8 cellular contexts compared by ENCODE assay signal in the genomic region with DNA sequence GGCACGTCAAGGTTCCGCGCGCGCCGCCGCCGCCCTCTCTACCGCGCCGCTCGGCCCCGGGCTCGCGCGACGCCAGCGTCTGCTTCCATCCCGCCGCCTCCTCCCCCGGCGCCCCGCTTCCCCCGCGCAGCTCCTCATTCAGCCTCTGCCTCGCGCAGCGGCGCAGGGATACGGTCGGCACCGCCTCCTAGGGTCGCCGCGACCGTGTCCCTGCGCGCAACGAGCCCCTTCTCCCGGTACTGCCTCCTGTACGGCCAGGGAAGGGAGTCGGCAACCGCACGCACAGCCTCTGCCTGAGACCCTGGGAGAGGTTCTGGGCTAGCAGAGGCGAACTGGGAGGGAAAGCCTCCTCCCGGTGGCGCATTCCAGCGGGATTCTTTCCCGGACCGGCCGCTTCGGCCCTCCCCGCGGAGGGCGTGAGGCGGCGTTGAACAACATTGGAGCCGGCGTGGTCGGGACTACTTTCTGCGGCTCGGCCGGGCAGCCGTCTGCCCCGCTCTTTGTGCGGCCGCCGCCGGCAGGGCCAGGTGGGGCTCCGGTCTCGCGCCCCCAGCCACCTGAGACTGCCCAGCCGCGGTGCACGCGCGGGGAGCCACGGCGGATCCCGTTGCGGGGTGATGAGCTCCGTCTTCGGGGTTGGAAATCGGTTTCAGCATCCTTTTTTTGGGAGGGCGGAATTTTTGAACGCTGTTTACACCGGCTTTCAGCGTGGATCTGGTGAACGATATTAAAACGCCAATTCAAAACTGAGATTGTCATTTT. TPM values are rescaled to one million over a fixed set of nuclear protein-coding genes. Genes with fewer than 3 reads are reported as not detected.
DNase-seq lines count a peak whose midpoint lies in the region; ATAC-seq and TF ChIP-seq lines count a peak whose summit lies in the region.

A gene (minus strand): TSS at position 172 of the 762 bp plus-strand sequence. CDS start 309 bp downstream, outside the sequence.

- intact Hi-C loops in Calu3 (cut with micrococcal nuclease; ENCODE audit: unreplicated experiment) = loop anchor here (5.0 to 10.0 kb wide), 4 partner anchors 55 to 185 kb away; no protein-coding TSS in a partner anchor
- intact Hi-C loops in IMR-90 (cut with micrococcal nuclease) = loop anchor here (5.0 kb wide), 3 partner anchors 65 to 185 kb away; no protein-coding TSS in a partner anchor
- intact Hi-C loops in PC-9 (cut with micrococcal nuclease; ENCODE audit: unreplicated experiment) = loop anchor here (2.0 kb wide), 2 partner anchors 66 to 90 kb away; a partner anchor contains a TSS
- intact Hi-C loops in esophagus squamous epithelium (cut with DNase I) = no loop called here

- peak within 1 kb of the TSS; percentile 85 for H3K4me3 ChIP-seq in IMR-90 (ENCODE audit: insufficient read depth, low read depth, low read length)
- peak within 1 kb of the TSS; percentile 77 for H3K4me3 ChIP-seq in PC-9
- H3K4me3 ChIP-seq in esophagus squamous epithelium = peak within 1 kb of the TSS; percentile 75 to 90 (median 79)
- H3K4me3 ChIP-seq in muscle layer of duodenum (ENCODE audit: low read depth in 1 of 2, low read length in 2 of 2) = peak within 1 kb of the TSS; percentile 90 to 93

- peak within 1 kb of the TSS; percentile 84 to 99 for H4K8ac ChIP-seq in IMR-90 (ENCODE audit: low read depth in 2 of 2, low read length in 2 of 2)

- no peak for TF ChIP-seq RAD21 in IMR-90 (IDR thresholded peaks at IDR 0.05; ENCODE audit: low read length)

- H3K27ac ChIP-seq in IMR-90 (ENCODE audit: insufficient read depth, low read length) (peak within 1 kb of the TSS; percentile 97), PC-9 (peak within 1 kb of the TSS; percentile 85), esophagus squamous epithelium (peak within 1 kb of the TSS; percentile 95 to 98 (median 96)), muscle layer of duodenum (ENCODE audit: low read length) (peak within 1 kb of the TSS; percentile 94)

- POLR2A ChIA-PET in IMR-90 (lab: Charles Lee; ENCODE audit: unreplicated experiment) (interaction anchor here (0.7 to 1.1 kb wide), 2 partner anchors 83 to 185 kb away, joined by 3 to 4 read pairs; a partner anchor contains a TSS), PC-9 (lab: Charles Lee; ENCODE audit: unreplicated experiment) (interaction anchor here (0.7 kb wide), 3 partner anchors 9 to 1988 kb away, joined by 3 to 4 read pairs (median 3); no protein-coding TSS in a partner anchor)

- peak within 1 kb of the TSS; percentile 100 for H2BK20ac ChIP-seq in IMR-90 (ENCODE audit: low read depth, low read length)

- peaks cover 22% of the 10 kb centered on the region for H3K4me1 Mint-ChIP-seq in Calu3 (ENCODE audit: low read depth, unreplicated experiment)
- peaks cover 22% of the 10 kb centered on the region for H3K4me1 Mint-ChIP-seq in activated T-cell treated with anti-CD3 and anti-CD28 coated beads, Interleukin-2, amount 50 U/mL, for 72 hours (ENCODE audit: low read depth)

- peak; percentile 78 for ATAC-seq in GM21528 (IDR thresholded peaks at IDR 0.05; ENCODE audit: low FRiP score, unreplicated experiment)
- peak; percentile 94 for ATAC-seq in IMR-90 (ENCODE audit: low read depth)
- ATAC-seq in activated T-cell treated with anti-CD3 and anti-CD28 coated beads, Interleukin-2, amount 50 U/mL, for 72 hours (replicated peaks in 1 of 2) = peak; percentile 95 to 96

- no peaks in the 10 kb centered on the region for H3K9me2 ChIP-seq in PC-9 (ENCODE audit: insufficient read depth)

- H3K4ac ChIP-seq in IMR-90 (ENCODE audit: low read depth, low read length) = peak within 1 kb of the TSS; percentile 100

- CTCF ChIA-PET in Calu3 (lab: Charles Lee) (interaction anchor here (0.7 to 2.1 kb wide), 6 partner anchors 26 to 185 kb away, joined by 3 to 8 read pairs (median 4); no protein-coding TSS in a partner anchor), IMR-90 (lab: Yijun Ruan, JAX) (interaction anchor here (0.7 to 1.0 kb wide), 3 partner anchors 14 to 102 kb away, joined by 3 to 7 read pairs (median 3); no protein-coding TSS in a partner anchor), PC-9 (lab: Charles Lee) (interaction anchor here (0.5 to 0.6 kb wide), 4 partner anchors 27 to 287 kb away, joined by 4 to 11 read pairs (median 6); no protein-coding TSS in a partner anchor)

- BruUV-seq in Calu3 (replicated peaks; lab: Mats Ljungman, UMichigan) (no TSS peak), IMR-90 (replicated peaks; lab: Mats Ljungman, UMichigan) (no TSS peak), PC-9 (replicated peaks; lab: Mats Ljungman, UMichigan) (no TSS peak)

- peak within 1 kb of the TSS; percentile 98 for H2AK9ac ChIP-seq in IMR-90 (replicated peaks; ENCODE audit: low read depth, low read length, poor library complexity)

- H3K27ac Mint-ChIP-seq in Calu3 (ENCODE audit: unreplicated experiment) = peak within 1 kb of the TSS; percentile 97
- peak within 1 kb of the TSS; percentile 44 for H3K27ac Mint-ChIP-seq in activated T-cell treated with anti-CD3 and anti-CD28 coated beads, Interleukin-2, amount 50 U/mL, for 72 hours

- TF ChIP-seq CTCF in Calu3 (IDR thresholded peaks at IDR 0.05; ENCODE audit: unreplicated experiment) (peak; percentile 21), IMR-90 (conservative IDR thresholded peaks at IDR 0.05; ENCODE audit: low read depth, low read length) (no peak), PC-9 (conservative IDR thresholded peaks at IDR 0.05) (no peak), esophagus squamous epithelium (IDR thresholded peaks at IDR 0.05) (peak in 3 of 6 experiments; percentile 12 to 27 (median 14))

- H3K56ac ChIP-seq in IMR-90 (ENCODE audit: extremely low read depth, insufficient read depth, low read length) = peak within 1 kb of the TSS; percentile 99

- H3K4me2 ChIP-seq in IMR-90 (ENCODE audit: low read depth, low read length) (peak within 1 kb of the TSS; percentile 95), PC-9 (peak within 1 kb of the TSS; percentile 93)

- no peaks in the 10 kb centered on the region for H3K27me3 ChIP-seq in IMR-90 (ENCODE audit: control insufficient read depth, insufficient read depth, low read length)
- H3K27me3 ChIP-seq in PC-9 (ENCODE audit: insufficient read depth, low read depth) = no peaks in the 10 kb centered on the region
- H3K27me3 ChIP-seq in esophagus squamous epithelium = peaks cover 0 to 4% (median 0%) of the 10 kb centered on the region in 4 donors
- no peaks in the 10 kb centered on the region for H3K27me3 ChIP-seq in muscle layer of duodenum (ENCODE audit: low read depth, low read length)

- peaks cover 32% of the 10 kb centered on the region for H3K36me3 Mint-ChIP-seq in Calu3 (ENCODE audit: insufficient read depth, unreplicated experiment)
- H3K36me3 Mint-ChIP-seq in activated T-cell treated with anti-CD3 and anti-CD28 coated beads, Interleukin-2, amount 50 U/mL, for 72 hours (ENCODE audit: insufficient read depth in 2 of 2) = no peaks in the 10 kb centered on the region

- H4K20me1 ChIP-seq in IMR-90 (ENCODE audit: insufficient read depth, low read length) (peaks cover 27% of the 10 kb centered on the region), PC-9 (ENCODE audit: insufficient read depth) (peaks cover 20% of the 10 kb centered on the region)

- peak within 1 kb of the TSS; percentile 100 for H3K23ac ChIP-seq in IMR-90 (ENCODE audit: low read depth, low read length)

- dilution Hi-C loops in IMR-90 (cut with HindIII; ENCODE audit: low sequenced_read_pairs, unreplicated experiment) = no loop called here

- H3K79me1 ChIP-seq in IMR-90 (ENCODE audit: low read depth in 1 of 2, low read length in 2 of 2) = peaks cover 4 to 24% of the 10 kb centered on the region in 2 experiments; a peak in 3 of 4 replicates

- H4K5ac ChIP-seq in IMR-90 (ENCODE audit: low read depth, low read length) = peak within 1 kb of the TSS; percentile 98

- peak within 1 kb of the TSS; percentile 92 for H3K4me3 Mint-ChIP-seq in Calu3 (ENCODE audit: low read depth, unreplicated experiment)
- H3K4me3 Mint-ChIP-seq in activated T-cell treated with anti-CD3 and anti-CD28 coated beads, Interleukin-2, amount 50 U/mL, for 72 hours = peak within 1 kb of the TSS; percentile 90 to 92

- peak within 1 kb of the TSS; percentile 96; the same call in 2 of the 3 replicates for H2BK15ac ChIP-seq in IMR-90 (ENCODE audit: low read depth, low read length)

- no peaks in the 10 kb centered on the region; the same call in 1 of the 2 replicates for H3F3A ChIP-seq in PC-9 (ENCODE audit: insufficient read depth, low read depth)

- H2AK5ac ChIP-seq in IMR-90 (ENCODE audit: low read depth, low read length) = peak within 1 kb of the TSS; percentile 66; the same call in 1 of the 2 replicates

- H4K91ac ChIP-seq in IMR-90 (ENCODE audit: insufficient read depth, low read depth, low read length) = peak within 1 kb of the TSS; percentile 100

- in situ Hi-C loops in IMR-90 (cut with MboI; ENCODE audit: low sequenced_read_pairs) = no loop called here

- H2BK120ac ChIP-seq in IMR-90 (ENCODE audit: low read depth, low read length) = peak within 1 kb of the TSS; percentile 100

- peak within 1 kb of the TSS; percentile 100 for H3K14ac ChIP-seq in IMR-90 (replicated peaks; ENCODE audit: low read depth, low read length)

- 0% methylated on average over 25 of the region's 90 CpGs; no CpG with 5 or more reads in 1 of the 2 experiments for WGBS in IMR-90 (ENCODE audit: extremely low coverage in 2 of 2, insufficient read length in 1 of 2), 2 experiments
- WGBS in esophagus squamous epithelium, 2 donors = 0% methylated on average over 2 to 27 of the region's 90 CpGs

- no peaks in the 10 kb centered on the region for H3K36me3 ChIP-seq in IMR-90 (ENCODE audit: control insufficient read depth, insufficient read depth, low read length)
- no peaks in the 10 kb centered on the region for H3K36me3 ChIP-seq in PC-9 (ENCODE audit: low read depth)
- no peaks in the 10 kb centered on the region for H3K36me3 ChIP-seq in esophagus squamous epithelium
- no peaks in the 10 kb centered on the region for H3K36me3 ChIP-seq in muscle layer of duodenum (ENCODE audit: control insufficient read depth in 1 of 2, insufficient read depth in 2 of 2, low read length in 2 of 2)

- peak; percentile 92 for DNase-seq in Calu3
- peak; percentile 94 for DNase-seq in IMR-90
- peak; percentile 74 to 95 for DNase-seq in PC-9
- peak; percentile 82 to 88 for DNase-seq in activated T-cell treated with anti-CD3 and anti-CD28 coated beads, Interleukin-2, amount 50 U/mL, for 72 hours
- DNase-seq in esophagus squamous epithelium (lab: John Stamatoyannopoulos, UW) = no peak
- DNase-seq in stimulated activated CD8-positive, alpha-beta memory T cell treated with anti-CD3 and anti-CD28 coated beads, Interleukin-7, amount 100 ng/mL, for 1 hour (ENCODE audit: low read depth in 2 of 2) = peak; percentile 18 to 43

- no peaks in the 10 kb centered on the region for H3K9me3 Mint-ChIP-seq in Calu3 (ENCODE audit: low read depth, unreplicated experiment)
- no peaks in the 10 kb centered on the region for H3K9me3 Mint-ChIP-seq in activated T-cell treated with anti-CD3 and anti-CD28 coated beads, Interleukin-2, amount 50 U/mL, for 72 hours

- no peaks in the 10 kb centered on the region for H3K27me3 Mint-ChIP-seq in Calu3 (ENCODE audit: unreplicated experiment)
- H3K27me3 Mint-ChIP-seq in activated T-cell treated with anti-CD3 and anti-CD28 coated beads, Interleukin-2, amount 50 U/mL, for 72 hours (ENCODE audit: low read depth) = peaks cover 24% of the 10 kb centered on the region

- H3K9ac ChIP-seq in IMR-90 (ENCODE audit: low read depth, low read length) = peak within 1 kb of the TSS; percentile 94

- H3K79me2 ChIP-seq in PC-9 (ENCODE audit: low read depth) = peaks cover 46% of the 10 kb centered on the region

- H3K9me3 ChIP-seq in IMR-90 (ENCODE audit: control insufficient read depth, insufficient read depth, low read length) (no peaks in the 10 kb centered on the region), PC-9 (ENCODE audit: insufficient read depth, low read depth) (no peaks in the 10 kb centered on the region), esophagus squamous epithelium (no peaks in the 10 kb centered on the region), muscle layer of duodenum (ENCODE audit: control insufficient read depth in 1 of 2, low read length in 2 of 2) (no peaks in the 10 kb centered on the region)

- peak within 1 kb of the TSS; percentile 100 for H2BK5ac ChIP-seq in IMR-90 (ENCODE audit: low read depth, low read length, poor library complexity, severe bottlenecking)

- H3K4me1 ChIP-seq in IMR-90 (ENCODE audit: control insufficient read depth, insufficient read depth, low read length) (peaks cover 3% of the 10 kb centered on the region), PC-9 (replicated peaks; ENCODE audit: insufficient read depth) (peaks cover 23% of the 10 kb centered on the region), esophagus squamous epithelium (peaks cover 0 to 32% (median 12%) of the 10 kb centered on the region in 3 donors), muscle layer of duodenum (ENCODE audit: control insufficient read depth in 1 of 2, insufficient read depth in 2 of 2, low read length in 2 of 2) (peaks cover 0 to 9% of the 10 kb centered on the region in 2 donors)

- TF ChIP-seq POLR2A in IMR-90 (IDR thresholded peaks at IDR 0.05; ENCODE audit: low read depth, low read length) (peak; percentile 94), esophagus squamous epithelium (IDR thresholded peaks at IDR 0.05) (peak in 3 of 4 donors; percentile 18 to 73 (median 52))

- H2AFZ ChIP-seq in IMR-90 (replicated peaks; ENCODE audit: low read length, poor library complexity) (peak within 1 kb of the TSS; percentile 100), PC-9 (peak within 1 kb of the TSS; percentile 82)

- peaks cover 5% of the 10 kb centered on the region for H3K9me1 ChIP-seq in IMR-90 (ENCODE audit: insufficient read depth, low read length)

- H3K18ac ChIP-seq in IMR-90 (ENCODE audit: low read depth, low read length) = peak within 1 kb of the TSS; percentile 99

RNA-seq across cellular contexts. Expression of the gene that starts here (rescaled TPM):
- total RNA-seq in Calu3 (2022) (64.7 and 74.8 TPM in 2 replicates), IMR-90 (2012; rRNA removed) (32.1 and 41.4 TPM in 2 replicates), PC-9 (2021) (45.5 and 60.0 TPM in 2 replicates), esophagus squamous epithelium (10 to 100 TPM in 1 of 4 donors, 1 to 10 TPM in 3; 4.3 to 18.7 (median 9.0) TPM)
- polyA plus RNA-seq in IMR-90 (2012; rRNA removed) = 14.2 and 18.5 TPM in 2 replicates
- 4.7 and 5.9 TPM in 2 replicates for polyA plus RNA-seq in IMR-90 (2012; cell fraction: cytosol; rRNA removed)
- 9.9 and 27.4 TPM in 2 replicates for polyA plus RNA-seq in IMR-90 (2012; cell fraction: nucleus; rRNA removed; ENCODE audit: low replicate concordance)
- total RNA-seq in activated T-cell treated with anti-CD3 and anti-CD28 coated beads, Interleukin-2, amount 50 U/mL, for 72 hours = 1 to 10 TPM; 2.6 to 3.7 TPM
